14 cellular contexts compared by ENCODE assay signal in the genomic region with DNA sequence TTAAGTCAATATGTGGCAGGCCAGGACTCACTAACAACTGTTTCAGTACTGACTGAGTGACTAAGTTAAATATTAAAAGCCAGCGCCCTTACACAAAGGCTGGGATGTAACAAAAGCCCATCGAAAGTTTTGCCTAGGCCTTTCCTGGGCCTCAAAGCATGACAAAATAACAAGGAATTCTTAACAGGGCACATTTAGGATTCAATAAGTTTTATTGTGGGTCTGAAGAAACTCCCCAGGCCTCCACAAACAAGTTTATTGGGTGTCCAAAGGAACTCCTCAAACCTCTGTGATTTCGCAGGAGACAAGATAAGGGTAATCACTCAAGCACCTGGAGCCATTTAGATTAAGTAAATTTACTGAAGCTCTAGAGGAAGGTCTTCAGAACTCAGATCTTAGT.
"Had no signal": no experiment of that assay in that cellular context is flagged by ENCODE, and none has a peak within 500 bp of the region (broad histone marks: within the 10 kb centered on the region; RNA-seq: fewer than 3 reads in every experiment).

No MANE protein-coding gene starts in this region.

- H3K9me3 ChIP-seq: esophagus squamous epithelium, pancreas, prostate gland, sigmoid colon had no signal

- H3K27ac Mint-ChIP-seq: effector memory CD8-positive, alpha-beta T cell; natural killer cell had no signal

- H3K4me1 Mint-ChIP-seq: natural killer cell had no signal

- H3K27ac ChIP-seq: esophagus squamous epithelium, foreskin keratinocyte, pancreas, prostate gland, sigmoid colon, skin epidermis had no signal

- H3K4me3 Mint-ChIP-seq: effector memory CD8-positive, alpha-beta T cell; natural killer cell had no signal

- H3K36me3 ChIP-seq: esophagus squamous epithelium, pancreas, prostate gland, sigmoid colon had no signal

- H3K27me3 ChIP-seq: esophagus squamous epithelium, foreskin keratinocyte, pancreas, sigmoid colon had no signal

- H3K4me1 ChIP-seq: esophagus squamous epithelium, foreskin keratinocyte, pancreas, prostate gland, sigmoid colon had no signal

- DNase-seq: effector memory CD8-positive, alpha-beta T cell; esophagus squamous epithelium; foreskin keratinocyte; mammary epithelial cell; natural killer cell; occipital lobe; pancreas; sigmoid colon; stimulated activated CD4-positive, alpha-beta T cell treated with anti-CD3 and anti-CD28 coated beads, Interleukin-2, amount 100 ng/mL, for 48 hours; stimulated activated naive CD4-positive, alpha-beta T cell treated with Interleukin-2 at 50 U/mL for 16 hours; trophoblast cell had no signal

- ATAC-seq: effector memory CD8-positive, alpha-beta T cell; foreskin keratinocyte; left lobe of liver; natural killer cell; pancreas had no signal

- FAIRE-seq: pancreas had no signal

- H3K4me3 ChIP-seq: esophagus squamous epithelium, pancreas, prostate gland, sigmoid colon, skin epidermis had no signal

- H3K9me3 Mint-ChIP-seq: effector memory CD8-positive, alpha-beta T cell had no signal

- H3K36me3 Mint-ChIP-seq: natural killer cell had no signal
